Comparison of ENCODE assay signal across 11 cellular contexts in genomic region chr7:133575726-133576125, GRCh38.
DNase-seq lines count a peak whose midpoint lies in the region; FAIRE-seq and TF ChIP-seq lines count a peak whose summit lies in the region.
"Had no signal": no experiment of that assay in that cellular context is flagged by ENCODE, and none has a peak within 500 bp of the region (broad histone marks: within the 10 kb centered on the region; RNA-seq: fewer than 3 reads in every experiment).

No MANE protein-coding gene starts in this region.

- H3K4me1 ChIP-seq in fibroblast of lung (ENCODE audit: control insufficient read depth, extremely low read depth, insufficient read depth, low read length), result no peaks in the 10 kb centered on the region
- peaks cover 0 to 3% of the 10 kb centered on the region in 2 donors for H3K4me1 ChIP-seq in neuronal stem cell (ENCODE audit: control insufficient read depth in 2 of 2, insufficient read depth in 1 of 2, low read depth in 1 of 2, low read length in 2 of 2)

- no peak overlapping the region for H2BK120ac ChIP-seq in neuronal stem cell (ENCODE audit: low read depth, low read length)

- no peaks in the 10 kb centered on the region for H3K79me1 ChIP-seq in neuronal stem cell (ENCODE audit: low read depth, low read length)

- no peak overlapping the region for H4K8ac ChIP-seq in neuronal stem cell (ENCODE audit: low read depth, low read length)

- H3K4me3 ChIP-seq in fibroblast of lung (replicated peaks in 1 of 4; ENCODE audit: control extremely low read depth in 1 of 4, insufficient read depth in 1 of 4, low read depth in 3 of 4, low read length in 4 of 4), result no peak overlapping the region
- no peak overlapping the region for H3K4me3 ChIP-seq in neuronal stem cell (ENCODE audit: low read length in 2 of 2)
- H3K4me3 ChIP-seq: coronary artery, ovary had no signal

- H2AFZ ChIP-seq in fibroblast of lung (ENCODE audit: low read length), result no peak overlapping the region
- H2AFZ ChIP-seq in neuronal stem cell (ENCODE audit: low read length), result no peak overlapping the region

- no peak overlapping the region for H3K18ac ChIP-seq in neuronal stem cell (ENCODE audit: low read length)

- H3K36me3 ChIP-seq in fibroblast of lung (ENCODE audit: control insufficient read depth, insufficient read depth, low read length), result no peaks in the 10 kb centered on the region
- no peaks in the 10 kb centered on the region for H3K36me3 ChIP-seq in neuronal stem cell (replicated peaks in 1 of 2; ENCODE audit: control insufficient read depth in 2 of 2, insufficient read depth in 2 of 2, low read length in 2 of 2)
- H3K36me3 ChIP-seq: ovary had no signal

- H2AK5ac ChIP-seq in neuronal stem cell (ENCODE audit: low read depth, low read length), result no peak overlapping the region

- H3K4me2 ChIP-seq in fibroblast of lung (ENCODE audit: extremely low read depth, insufficient read depth, low read length) (no peak overlapping the region), neuronal stem cell (ENCODE audit: insufficient read depth, low read length, poor library complexity, severe bottlenecking) (no peak overlapping the region)

- no peak for TF ChIP-seq POLR2A in H54 (IDR thresholded peaks at IDR 0.05; ENCODE audit: low read depth, low read length)

- DNase-seq in AG08395 (ENCODE audit: low spot score) (peak; percentile 16), EH (ENCODE audit: low read depth) (peak; percentile 43), NCI-H82 treated with DMSO at 0.1 percent for 48 hours (lab: John Stamatoyannopoulos, UW; ENCODE audit: unreplicated experiment) (peak; percentile 13), fibroblast of lung (ENCODE audit: low read depth in 2 of 2) (peak; percentile 12 to 33), H54 (ENCODE audit: insufficient read length, low spot score) (no peak), T-helper 9 cell (no peak), NCI-H146 treated with DMSO at 0.1 percent for 48 hours (lab: John Stamatoyannopoulos, UW; ENCODE audit: unreplicated experiment) (no peak), neuronal stem cell (ENCODE audit: low spot score) (no peak)
- DNase-seq: ovary had no signal

- H2BK5ac ChIP-seq in neuronal stem cell (ENCODE audit: low read length), result no peak overlapping the region

- no peak overlapping the region for H3K23ac ChIP-seq in neuronal stem cell (ENCODE audit: low read depth, low read length, poor library complexity)

- H3K14ac ChIP-seq in neuronal stem cell (ENCODE audit: low read length), result no peak overlapping the region

- no peak for TF ChIP-seq CTCF in fibroblast of lung (conservative IDR thresholded peaks at IDR 0.05 in 1 of 2, IDR thresholded peaks at IDR 0.05 in 1 of 2; ENCODE audit: low read depth in 1 of 2, low read length in 2 of 2)

- no peak overlapping the region for H4K91ac ChIP-seq in neuronal stem cell (ENCODE audit: low read depth, low read length, poor library complexity)

- H3K27me3 ChIP-seq in fibroblast of lung (ENCODE audit: control insufficient read depth, insufficient read depth, low read length), result no peaks in the 10 kb centered on the region
- H3K27me3 ChIP-seq in neuronal stem cell (ENCODE audit: control insufficient read depth in 3 of 3, insufficient read depth in 3 of 3, low read depth in 1 of 3, low read length in 3 of 3), result no peaks in the 10 kb centered on the region
- H3K27me3 ChIP-seq: ovary had no signal

- FAIRE-seq in H54 (lab: Jason Lieb, UNC), result no peak

- H2BK15ac ChIP-seq in neuronal stem cell (ENCODE audit: low read length), result no peak overlapping the region

- H3K9me3 ChIP-seq in fibroblast of lung (ENCODE audit: control insufficient read depth, insufficient read depth, low read depth, low read length) (no peaks in the 10 kb centered on the region), neuronal stem cell (replicated peaks in 1 of 2; ENCODE audit: control insufficient read depth in 2 of 2, insufficient read depth in 1 of 2, low read depth in 1 of 2, low read length in 2 of 2) (no peaks in the 10 kb centered on the region)
- H3K9me3 ChIP-seq: ovary had no signal

- no peaks in the 10 kb centered on the region for H4K20me1 ChIP-seq in fibroblast of lung (ENCODE audit: control insufficient read depth, extremely low read depth, insufficient read depth, low read length)

- no peak overlapping the region for H3K9ac ChIP-seq in fibroblast of lung (ENCODE audit: insufficient read depth, low read length)
- H3K9ac ChIP-seq in neuronal stem cell (ENCODE audit: low read depth, low read length, poor library complexity), result no peak overlapping the region

- no peak overlapping the region for H3K4ac ChIP-seq in neuronal stem cell (ENCODE audit: low read length)

- no peak overlapping the region for H2BK12ac ChIP-seq in neuronal stem cell (ENCODE audit: low read length)

- no peaks in the 10 kb centered on the region for H3K79me2 ChIP-seq in fibroblast of lung (ENCODE audit: control insufficient read depth, insufficient read depth, low read length)

- WGBS in neuronal stem cell (ENCODE audit: extremely low coverage in 2 of 2, insufficient read length in 2 of 2, insufficient replicate concordance in 1 of 2), 2 donors, result no CpG with 5 or more reads among the region's 2 CpGs

- H3K27ac ChIP-seq in fibroblast of lung (ENCODE audit: insufficient read depth, low read length) (no peak overlapping the region), neuronal stem cell (replicated peaks; ENCODE audit: low read length) (no peak overlapping the region)
- H3K27ac ChIP-seq: coronary artery, ovary, RWPE1 had no signal

Comparison
In these comparisons a context has a peak if more than half of its experiments do, and no peak if none do; other contexts are left out.
1. DNase-seq: peak in AG08395 (single experiment), EH (single experiment), NCI-H82 treated with DMSO at 0.1 percent for 48 hours (single experiment) and fibroblast of lung (2 of 2); none in H54 (single experiment), T-helper 9 cell (single experiment), NCI-H146 treated with DMSO at 0.1 percent for 48 hours (single experiment) and neuronal stem cell (single experiment).